1 cellular context compared by ENCODE assay signal in the genomic region with DNA sequence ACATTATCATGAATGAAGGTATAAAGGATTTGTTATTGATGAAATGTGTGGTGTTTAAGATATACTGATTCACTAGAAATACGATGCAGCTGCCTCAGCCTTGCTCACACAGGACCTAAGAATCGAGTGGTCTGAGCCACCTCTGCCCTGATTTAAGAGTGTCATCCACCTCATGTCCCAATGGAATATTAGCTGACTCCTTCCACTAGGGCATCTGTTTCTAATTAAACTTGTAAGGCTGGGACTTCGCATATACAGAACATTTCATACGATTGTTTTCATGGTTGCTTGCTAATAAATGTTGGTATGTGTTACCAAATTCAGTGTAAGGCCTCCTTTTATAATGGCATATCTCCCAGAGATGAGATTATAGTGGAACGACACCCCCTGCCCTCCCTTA.
TF ChIP-seq lines count a peak whose summit lies in the region.

No MANE protein-coding gene starts in this region.

TF ChIP-seq in endothelial cell of umbilical vein, 7 proteins besides CTCF, POLR2A, EP300 and RAD21:
- TF ChIP-seq JUN (IDR thresholded peaks at IDR 0.05; ENCODE audit: borderline replicate concordance, insufficient read depth, insufficient read length, low read depth): no peak
- TF ChIP-seq, protein P1, sequence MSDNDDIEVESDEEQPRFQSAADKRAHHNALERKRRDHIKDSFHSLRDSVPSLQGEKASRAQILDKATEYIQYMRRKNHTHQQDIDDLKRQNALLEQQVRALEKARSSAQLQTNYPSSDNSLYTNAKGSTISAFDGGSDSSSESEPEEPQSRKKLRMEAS (IDR thresholded peaks at IDR 0.05; ENCODE audit: insufficient read depth, insufficient read length): no peak
- no peak for TF ChIP-seq EZH2 (IDR thresholded peaks at IDR 0.05; ENCODE audit: borderline replicate concordance, low read depth, low read length, severe bottlenecking)
- no peak for TF ChIP-seq POLR2AphosphoS5 (IDR thresholded peaks at IDR 0.05; ENCODE audit: insufficient read depth, low read depth, low read length)
- no peak for TF ChIP-seq FOS (IDR thresholded peaks at IDR 0.05; ENCODE audit: borderline replicate concordance, insufficient read depth, low read length)
- no peak for TF ChIP-seq MYC (IDR thresholded peaks at IDR 0.05; ENCODE audit: low read depth, low read length)
- no peak for TF ChIP-seq GATA2 (IDR thresholded peaks at IDR 0.05; ENCODE audit: insufficient read depth, insufficient read length, low read depth, low read length)
